In the genomic region with DNA sequence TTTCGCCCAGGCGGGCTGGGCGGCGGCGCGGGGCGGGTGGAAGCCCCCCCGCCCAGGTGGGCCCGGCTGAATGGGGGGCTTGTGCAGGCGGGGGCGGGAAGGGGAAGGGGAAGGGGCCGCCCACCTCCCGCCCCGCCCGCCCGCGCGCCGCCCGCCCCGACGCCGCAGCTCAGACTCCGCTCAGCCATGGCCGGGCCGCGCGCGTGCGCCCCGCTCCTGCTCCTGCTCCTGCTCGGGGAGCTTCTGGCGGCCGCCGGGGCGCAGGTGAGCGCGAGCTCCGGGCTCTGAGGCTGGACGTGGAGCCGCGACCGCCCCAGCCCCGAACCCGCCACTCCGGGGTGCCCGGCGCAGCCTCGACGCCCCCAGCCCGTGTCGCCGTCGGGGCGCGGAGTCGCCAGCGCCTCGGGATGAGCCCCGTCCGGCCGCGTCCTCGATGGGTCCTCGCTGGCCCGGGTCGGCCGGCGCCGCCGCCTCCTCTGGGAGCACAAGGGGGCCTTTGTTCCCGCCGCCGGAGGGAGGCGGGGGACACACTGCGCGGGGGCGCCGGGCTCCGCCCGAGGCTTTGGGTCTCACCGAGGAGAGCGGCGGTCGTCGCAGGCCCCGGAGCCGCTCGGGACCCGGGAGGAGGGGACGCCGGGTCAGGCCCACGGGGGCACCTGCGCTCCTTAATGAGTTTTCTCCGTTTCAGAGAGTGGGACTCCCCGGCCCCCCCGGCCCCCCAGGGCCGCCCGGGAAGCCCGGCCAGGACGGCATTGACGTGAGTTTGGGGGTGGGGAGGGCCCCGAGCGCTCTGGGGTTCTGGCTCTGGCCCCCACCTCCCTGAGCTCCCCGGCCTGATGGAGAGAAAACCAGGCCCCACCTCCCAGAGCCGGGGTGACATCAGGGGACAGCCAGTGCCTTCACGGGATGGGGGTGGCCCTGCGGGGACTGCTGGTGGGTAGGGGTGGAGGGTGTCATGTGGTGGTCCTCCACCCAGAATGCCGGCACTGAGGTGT, we compare ENCODE assay signal across 1 cellular context.
TF ChIP-seq lines count a peak whose summit lies in the region.

A gene (plus strand): TSS at position 172 of the 995 bp plus-strand sequence. CDS start 15 bp downstream, at position 187.

TF ChIP-seq in WTC11, 78 proteins besides CTCF, POLR2A, EP300 and RAD21 (continued from another document):
- TF ChIP-seq, protein P1, sequence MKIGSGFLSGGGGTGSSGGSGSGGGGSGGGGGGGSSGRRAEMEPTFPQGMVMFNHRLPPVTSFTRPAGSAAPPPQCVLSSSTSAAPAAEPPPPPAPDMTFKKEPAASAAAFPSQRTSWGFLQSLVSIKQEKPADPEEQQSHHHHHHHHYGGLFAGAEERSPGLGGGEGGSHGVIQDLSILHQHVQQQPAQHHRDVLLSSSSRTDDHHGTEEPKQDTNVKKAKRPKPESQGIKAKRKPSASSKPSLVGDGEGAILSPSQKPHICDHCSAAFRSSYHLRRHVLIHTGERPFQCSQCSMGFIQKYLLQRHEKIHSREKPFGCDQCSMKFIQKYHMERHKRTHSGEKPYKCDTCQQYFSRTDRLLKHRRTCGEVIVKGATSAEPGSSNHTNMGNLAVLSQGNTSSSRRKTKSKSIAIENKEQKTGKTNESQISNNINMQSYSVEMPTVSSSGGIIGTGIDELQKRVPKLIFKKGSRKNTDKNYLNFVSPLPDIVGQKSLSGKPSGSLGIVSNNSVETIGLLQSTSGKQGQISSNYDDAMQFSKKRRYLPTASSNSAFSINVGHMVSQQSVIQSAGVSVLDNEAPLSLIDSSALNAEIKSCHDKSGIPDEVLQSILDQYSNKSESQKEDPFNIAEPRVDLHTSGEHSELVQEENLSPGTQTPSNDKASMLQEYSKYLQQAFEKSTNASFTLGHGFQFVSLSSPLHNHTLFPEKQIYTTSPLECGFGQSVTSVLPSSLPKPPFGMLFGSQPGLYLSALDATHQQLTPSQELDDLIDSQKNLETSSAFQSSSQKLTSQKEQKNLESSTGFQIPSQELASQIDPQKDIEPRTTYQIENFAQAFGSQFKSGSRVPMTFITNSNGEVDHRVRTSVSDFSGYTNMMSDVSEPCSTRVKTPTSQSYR (CRISPR knock-in tag; IDR thresholded peaks at IDR 0.05) = no peak
- TF ChIP-seq, protein P2, sequence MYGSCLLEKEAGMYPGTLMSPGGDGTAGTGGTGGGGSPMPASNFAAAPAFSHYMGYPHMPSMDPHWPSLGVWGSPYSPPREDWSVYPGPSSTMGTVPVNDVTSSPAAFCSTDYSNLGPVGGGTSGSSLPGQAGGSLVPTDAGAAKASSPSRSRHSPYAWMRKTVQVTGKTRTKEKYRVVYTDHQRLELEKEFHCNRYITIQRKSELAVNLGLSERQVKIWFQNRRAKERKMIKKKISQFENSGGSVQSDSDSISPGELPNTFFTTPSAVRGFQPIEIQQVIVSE (CRISPR knock-in tag; IDR thresholded peaks at IDR 0.05; ENCODE audit: borderline replicate concordance) = no peak
- TF ChIP-seq ETV6 (CRISPR knock-in tag; IDR thresholded peaks at IDR 0.05) (0 out of 2 replicates have a peak, but pooled peaks have one; percentile 12), SMAD4 (CRISPR knock-in tag; IDR thresholded peaks at IDR 0.05) (no peak), MYBL2 (CRISPR knock-in tag; IDR thresholded peaks at IDR 0.05) (no peak; the same call in 1 of the 2 replicates), ZNF219 (CRISPR knock-in tag; IDR thresholded peaks at IDR 0.05; ENCODE audit: borderline replicate concordance) (no peak)
- TF ChIP-seq, protein P3, sequence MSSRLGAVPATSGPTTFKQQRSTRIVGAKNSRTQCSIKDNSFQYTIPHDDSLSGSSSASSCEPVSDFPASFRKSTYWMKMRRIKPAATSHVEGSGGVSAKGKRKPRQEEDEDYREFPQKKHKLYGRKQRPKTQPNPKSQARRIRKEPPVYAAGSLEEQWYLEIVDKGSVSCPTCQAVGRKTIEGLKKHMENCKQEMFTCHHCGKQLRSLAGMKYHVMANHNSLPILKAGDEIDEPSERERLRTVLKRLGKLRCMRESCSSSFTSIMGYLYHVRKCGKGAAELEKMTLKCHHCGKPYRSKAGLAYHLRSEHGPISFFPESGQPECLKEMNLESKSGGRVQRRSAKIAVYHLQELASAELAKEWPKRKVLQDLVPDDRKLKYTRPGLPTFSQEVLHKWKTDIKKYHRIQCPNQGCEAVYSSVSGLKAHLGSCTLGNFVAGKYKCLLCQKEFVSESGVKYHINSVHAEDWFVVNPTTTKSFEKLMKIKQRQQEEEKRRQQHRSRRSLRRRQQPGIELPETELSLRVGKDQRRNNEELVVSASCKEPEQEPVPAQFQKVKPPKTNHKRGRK (CRISPR knock-in tag; IDR thresholded peaks at IDR 0.05; ENCODE audit: borderline replicate concordance) = no peak
TF ChIP-seq in WTC11: peak in this region for 3.
